In genomic region chr6:87155272-87155919, GRCh38 we compare ENCODE assay signal across 8 cellular contexts. TPM values are rescaled to one million over a fixed set of nuclear protein-coding genes. Genes with fewer than 3 reads are reported as not detected.
DNase-seq lines count a peak whose midpoint lies in the region; ATAC-seq and TF ChIP-seq lines count a peak whose summit lies in the region.

Gene ZNF292, plus strand, starts transcription at chr6:87155565. Its CDS starts 27 bp downstream, at chr6:87155592.

- peak within 1 kb of the TSS; percentile 20 for H2AFZ ChIP-seq in mesenchymal stem cell (ENCODE audit: low read depth, low read length)

- no peaks in the 10 kb centered on the region for H3K27me3 ChIP-seq in mesenchymal stem cell (ENCODE audit: control insufficient read depth in 1 of 2, insufficient read depth in 1 of 2, low read length in 2 of 2)

- TF ChIP-seq CTCF in GM20000 (IDR thresholded peaks at IDR 0.05; ENCODE audit: extremely low read depth, missing control alignments), result no peak

- no peaks in the 10 kb centered on the region for H3K9me3 ChIP-seq in mesenchymal stem cell (ENCODE audit: control insufficient read depth, low read length)

- peak within 1 kb of the TSS; percentile 90 to 99 for H3K4me3 ChIP-seq in mesenchymal stem cell (ENCODE audit: insufficient read depth in 1 of 2, low read depth in 1 of 2, low read length in 2 of 2)

- peak within 1 kb of the TSS; percentile 79 for H3K27ac ChIP-seq in mesenchymal stem cell (ENCODE audit: low read length, poor library complexity, severe bottlenecking)

- peak within 1 kb of the TSS; percentile 83 for H3K4me3 Mint-ChIP-seq in effector memory CD8-positive, alpha-beta T cell

- no peak within 1 kb of the TSS for H2AK5ac ChIP-seq in mesenchymal stem cell (ENCODE audit: low read length, severe bottlenecking)

- H3K9ac ChIP-seq in mesenchymal stem cell (ENCODE audit: low read length), result peak within 1 kb of the TSS; percentile 98

- H2BK15ac ChIP-seq in mesenchymal stem cell (ENCODE audit: low read depth, poor library complexity, severe bottlenecking), result no peak within 1 kb of the TSS

- ATAC-seq in effector memory CD8-positive, alpha-beta T cell (replicated peaks), result peak; percentile 74

- H3K4ac ChIP-seq in mesenchymal stem cell (ENCODE audit: low read depth in 1 of 2, low read length in 2 of 2), result peak within 1 kb of the TSS; percentile 29 to 85

- H3K36me3 ChIP-seq in mesenchymal stem cell (ENCODE audit: control insufficient read depth in 1 of 2, insufficient read depth in 2 of 2, low read depth in 1 of 2, low read length in 2 of 2), result no peaks in the 10 kb centered on the region

- DNase-seq in CMK (ENCODE audit: low read depth) (peak; percentile 94), GM20000 (ENCODE audit: low spot score) (peak; percentile 91), HT-29 (ENCODE audit: low spot score) (peak; percentile 90), NOMO-1 (lab: John Stamatoyannopoulos, UW; ENCODE audit: unreplicated experiment in 2 of 2) (peak; percentile 99), mesenchymal stem cell (peak; percentile 96)
- DNase-seq in activated CD8-positive, alpha-beta memory T cell treated with anti-CD3 and anti-CD28 coated beads for 4 hours (ENCODE audit: low read depth in 2 of 2), result peak; percentile 84 to 92
- peak; percentile 91 to 93 (median 92) for DNase-seq in effector memory CD8-positive, alpha-beta T cell
- DNase-seq in stimulated activated CD8-positive, alpha-beta memory T cell treated with anti-CD3 and anti-CD28 coated beads, Interleukin-12 subunit alpha, Interleukin-12 subunit beta, amount 100 ng/mL, for 4 hours (ENCODE audit: low read depth), result peak; percentile 89

- peak within 1 kb of the TSS; percentile 65 for H2BK120ac ChIP-seq in mesenchymal stem cell (ENCODE audit: low read depth, low read length)

- peaks cover 33 to 48% of the 10 kb centered on the region in 2 donors for H3K4me1 Mint-ChIP-seq in effector memory CD8-positive, alpha-beta T cell (ENCODE audit: low read depth in 2 of 2)

- H3K79me1 ChIP-seq in mesenchymal stem cell (replicated peaks; ENCODE audit: low read length, poor library complexity, severe bottlenecking), result peaks cover 3% of the 10 kb centered on the region

- under 1% methylated on average over 46 of the region's 69 CpGs for WGBS in mesenchymal stem cell

- peak within 1 kb of the TSS; percentile 77 for H3K4me2 ChIP-seq in mesenchymal stem cell (ENCODE audit: low read length, poor library complexity, severe bottlenecking)

- peak within 1 kb of the TSS in 1 of 2 experiments; percentile 15 for H2BK12ac ChIP-seq in mesenchymal stem cell (ENCODE audit: low read length in 2 of 2)

- H3K27ac Mint-ChIP-seq in effector memory CD8-positive, alpha-beta T cell, result peak within 1 kb of the TSS; percentile 92 to 94

- no peak within 1 kb of the TSS for H3K23ac ChIP-seq in mesenchymal stem cell (ENCODE audit: low read length in 2 of 2)

- peak within 1 kb of the TSS; percentile 85 for H4K8ac ChIP-seq in mesenchymal stem cell (ENCODE audit: low read length)

- H4K91ac ChIP-seq in mesenchymal stem cell (ENCODE audit: low read length), result peak within 1 kb of the TSS; percentile 55

- H3K4me1 ChIP-seq in mesenchymal stem cell (ENCODE audit: control insufficient read depth, insufficient read depth, low read depth, low read length), result peaks cover 14% of the 10 kb centered on the region

- peak within 1 kb of the TSS in 1 of 2 experiments; percentile 35 for H3K14ac ChIP-seq in mesenchymal stem cell (ENCODE audit: low read length in 2 of 2)

- peak within 1 kb of the TSS; percentile 85 for H2BK5ac ChIP-seq in mesenchymal stem cell (ENCODE audit: low read depth, low read length, poor library complexity, severe bottlenecking)

- peaks cover 33% of the 10 kb centered on the region for H3K36me3 Mint-ChIP-seq in effector memory CD8-positive, alpha-beta T cell (ENCODE audit: insufficient read depth)

- no peaks in the 10 kb centered on the region for H3K27me3 Mint-ChIP-seq in effector memory CD8-positive, alpha-beta T cell

- H3K9me3 Mint-ChIP-seq in effector memory CD8-positive, alpha-beta T cell, result no peaks in the 10 kb centered on the region

- peak within 1 kb of the TSS; percentile 78 to 89 for H3K18ac ChIP-seq in mesenchymal stem cell (ENCODE audit: low read depth in 1 of 2, low read length in 2 of 2)

RNA-seq across cellular contexts. Expression of gene ZNF292, which starts in this region (rescaled TPM):
- 8.0 and 9.4 TPM in 2 replicates for total RNA-seq in HT-29 (2014; rRNA removed; shearing (Covaris generic))
- 13.3 TPM for polyA plus RNA-seq in mesenchymal stem cell (2013, experiment 1 of 2)
- 13.7 TPM for polyA plus RNA-seq in mesenchymal stem cell (2013, experiment 2 of 2)

Comparison
In these comparisons a context has a peak if more than half of its experiments do, and no peak if none do; other contexts are left out.
1. Peak in every context shown above with its lines: DNase-seq, ATAC-seq, H3K4me3 ChIP-seq and H3K27ac ChIP-seq.